In genomic region chr20:50038574-50038991, GRCh38 we compare ENCODE assay signal across 1 cellular context.
TF ChIP-seq lines count a peak whose summit lies in the region.

No MANE protein-coding gene starts in this region.

TF ChIP-seq in HepG2, 621 proteins besides CTCF, POLR2A, EP300 and RAD21 (continued from another document):
- TF ChIP-seq, protein P1, sequence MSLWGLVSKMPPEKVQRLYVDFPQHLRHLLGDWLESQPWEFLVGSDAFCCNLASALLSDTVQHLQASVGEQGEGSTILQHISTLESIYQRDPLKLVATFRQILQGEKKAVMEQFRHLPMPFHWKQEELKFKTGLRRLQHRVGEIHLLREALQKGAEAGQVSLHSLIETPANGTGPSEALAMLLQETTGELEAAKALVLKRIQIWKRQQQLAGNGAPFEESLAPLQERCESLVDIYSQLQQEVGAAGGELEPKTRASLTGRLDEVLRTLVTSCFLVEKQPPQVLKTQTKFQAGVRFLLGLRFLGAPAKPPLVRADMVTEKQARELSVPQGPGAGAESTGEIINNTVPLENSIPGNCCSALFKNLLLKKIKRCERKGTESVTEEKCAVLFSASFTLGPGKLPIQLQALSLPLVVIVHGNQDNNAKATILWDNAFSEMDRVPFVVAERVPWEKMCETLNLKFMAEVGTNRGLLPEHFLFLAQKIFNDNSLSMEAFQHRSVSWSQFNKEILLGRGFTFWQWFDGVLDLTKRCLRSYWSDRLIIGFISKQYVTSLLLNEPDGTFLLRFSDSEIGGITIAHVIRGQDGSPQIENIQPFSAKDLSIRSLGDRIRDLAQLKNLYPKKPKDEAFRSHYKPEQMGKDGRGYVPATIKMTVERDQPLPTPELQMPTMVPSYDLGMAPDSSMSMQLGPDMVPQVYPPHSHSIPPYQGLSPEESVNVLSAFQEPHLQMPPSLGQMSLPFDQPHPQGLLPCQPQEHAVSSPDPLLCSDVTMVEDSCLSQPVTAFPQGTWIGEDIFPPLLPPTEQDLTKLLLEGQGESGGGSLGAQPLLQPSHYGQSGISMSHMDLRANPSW (CRISPR knock-in tag; IDR thresholded peaks at IDR 0.05; ENCODE audit: borderline replicate concordance): no peak
- TF ChIP-seq KLF13 (CRISPR knock-in tag; IDR thresholded peaks at IDR 0.05) (0 out of 2 replicates have a peak, but pooled peaks have one; percentile 52), ZSCAN20 (CRISPR knock-in tag; IDR thresholded peaks at IDR 0.05; ENCODE audit: borderline replicate concordance) (no peak), MIXL1 (CRISPR knock-in tag; IDR thresholded peaks at IDR 0.05) (no peak), TEAD2 (CRISPR knock-in tag; IDR thresholded peaks at IDR 0.05) (no peak), ERF (CRISPR knock-in tag; IDR thresholded peaks at IDR 0.05) (no peak), EHMT2 (IDR thresholded peaks at IDR 0.05; ENCODE audit: borderline replicate concordance, low read depth, low read length) (no peak), ZNF414 (CRISPR knock-in tag; IDR thresholded peaks at IDR 0.05) (no peak), ZNF672 (CRISPR knock-in tag; IDR thresholded peaks at IDR 0.05) (no peak), ZNF383 (CRISPR knock-in tag; IDR thresholded peaks at IDR 0.05; ENCODE audit: borderline replicate concordance) (no peak), MEIS2 (CRISPR knock-in tag; IDR thresholded peaks at IDR 0.05) (no peak), GTF2F1 (IDR thresholded peaks at IDR 0.05; ENCODE audit: low read length) (no peak)
- TF ChIP-seq, protein P2, sequence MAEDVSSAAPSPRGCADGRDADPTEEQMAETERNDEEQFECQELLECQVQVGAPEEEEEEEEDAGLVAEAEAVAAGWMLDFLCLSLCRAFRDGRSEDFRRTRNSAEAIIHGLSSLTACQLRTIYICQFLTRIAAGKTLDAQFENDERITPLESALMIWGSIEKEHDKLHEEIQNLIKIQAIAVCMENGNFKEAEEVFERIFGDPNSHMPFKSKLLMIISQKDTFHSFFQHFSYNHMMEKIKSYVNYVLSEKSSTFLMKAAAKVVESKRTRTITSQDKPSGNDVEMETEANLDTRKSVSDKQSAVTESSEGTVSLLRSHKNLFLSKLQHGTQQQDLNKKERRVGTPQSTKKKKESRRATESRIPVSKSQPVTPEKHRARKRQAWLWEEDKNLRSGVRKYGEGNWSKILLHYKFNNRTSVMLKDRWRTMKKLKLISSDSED (CRISPR knock-in tag; IDR thresholded peaks at IDR 0.05): no peak
TF ChIP-seq in HepG2: peak in this region for 81.
